In the genomic region with DNA sequence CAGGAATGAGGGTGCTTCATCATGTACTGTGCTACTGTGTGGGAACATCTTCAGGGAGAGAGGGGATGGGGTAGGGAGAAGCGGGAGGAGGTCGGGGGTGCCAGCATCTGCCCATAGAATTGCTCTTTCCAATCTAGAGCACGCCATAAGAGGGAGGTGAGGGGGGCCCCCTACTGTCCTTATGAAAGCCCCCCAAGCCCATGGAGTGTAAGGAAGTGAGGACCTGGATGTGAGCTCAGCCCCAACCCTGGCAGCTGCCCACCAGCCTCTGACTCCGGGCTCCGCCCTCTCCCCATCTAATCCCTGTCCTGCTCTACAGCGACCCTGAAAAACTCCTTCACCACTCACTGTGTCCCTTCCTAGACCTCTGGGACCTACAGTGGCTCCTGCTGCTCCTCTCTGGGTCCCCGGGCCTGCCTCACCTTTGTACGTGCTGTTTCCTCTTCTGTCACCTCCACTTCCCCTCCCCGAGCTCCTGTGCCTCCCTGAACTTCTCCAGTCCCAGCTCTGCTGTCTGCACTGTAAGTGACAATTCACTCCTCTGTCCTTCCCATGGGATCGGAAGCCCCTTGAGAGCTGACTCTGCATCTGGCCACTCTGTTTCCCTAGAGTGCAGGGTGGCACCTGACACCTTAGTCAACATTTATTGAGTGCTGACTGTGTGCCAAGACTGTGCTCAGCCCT, we compare ENCODE assay signal across 1 cellular context.
TF ChIP-seq lines count a peak whose summit lies in the region.

No MANE protein-coding gene starts in this region.

TF ChIP-seq in SK-N-SH, 30 proteins besides CTCF, POLR2A, EP300 and RAD21 (continued from another document):
- TF ChIP-seq, protein P1, sequence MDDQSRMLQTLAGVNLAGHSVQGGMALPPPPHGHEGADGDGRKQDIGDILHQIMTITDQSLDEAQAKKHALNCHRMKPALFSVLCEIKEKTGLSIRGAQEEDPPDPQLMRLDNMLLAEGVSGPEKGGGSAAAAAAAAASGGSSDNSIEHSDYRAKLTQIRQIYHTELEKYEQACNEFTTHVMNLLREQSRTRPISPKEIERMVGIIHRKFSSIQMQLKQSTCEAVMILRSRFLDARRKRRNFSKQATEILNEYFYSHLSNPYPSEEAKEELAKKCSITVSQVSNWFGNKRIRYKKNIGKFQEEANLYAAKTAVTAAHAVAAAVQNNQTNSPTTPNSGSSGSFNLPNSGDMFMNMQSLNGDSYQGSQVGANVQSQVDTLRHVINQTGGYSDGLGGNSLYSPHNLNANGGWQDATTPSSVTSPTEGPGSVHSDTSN (IDR thresholded peaks at IDR 0.05) = no peak
